ENCODE assay signal across 22 cellular contexts in the genomic region with DNA sequence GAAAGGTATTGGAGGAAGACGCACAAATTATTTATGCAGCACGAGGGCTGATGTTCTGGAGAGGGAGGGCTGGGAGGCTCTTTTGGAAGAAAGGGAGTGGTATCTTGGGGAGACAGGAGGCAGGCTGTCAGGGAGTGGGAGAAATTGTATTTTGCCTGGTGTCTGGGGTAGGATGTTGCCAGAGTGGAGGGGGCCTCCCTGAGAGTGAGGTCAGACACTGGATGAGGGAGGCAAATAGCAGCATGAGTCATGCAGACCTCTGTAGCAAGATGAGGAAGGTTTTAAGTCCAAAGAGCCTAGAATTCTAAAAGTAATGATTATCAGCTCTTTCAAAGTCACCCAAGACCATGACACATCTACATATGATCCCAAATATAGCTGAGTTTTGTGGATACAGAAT.
A peak's percentile ranks its signal among the peaks of the same experiment; 100 is the strongest.
DNase-seq lines count a peak whose midpoint lies in the region; ATAC-seq and TF ChIP-seq lines count a peak whose summit lies in the region.
"Had no signal": no experiment of that assay in that cellular context is flagged by ENCODE, and none has a peak within 500 bp of the region (broad histone marks: within the 10 kb centered on the region; RNA-seq: fewer than 3 reads in every experiment).

No MANE protein-coding gene starts in this region.

- H3K4me1 ChIP-seq in testis = no peaks in the 10 kb centered on the region
- H3K4me1 ChIP-seq: BLaER1 had no signal

- H3K9me3 ChIP-seq in testis = no peaks in the 10 kb centered on the region
- H3K9me3 ChIP-seq: BLaER1, ovary had no signal

- no peak overlapping the region for H3K4me3 Mint-ChIP-seq in activated naive CD8-positive, alpha-beta T cell treated with anti-CD3 and anti-CD28 coated beads for 36 hours
- H3K4me3 Mint-ChIP-seq: activated CD4-positive, alpha-beta memory T cell treated with anti-CD3 and anti-CD28 coated beads, Interleukin-2, amount 10 ng/mL, durations not matched to agents 7 days and 5 days; activated naive CD8-positive, alpha-beta T cell treated with anti-CD3 and anti-CD28 coated beads, Interleukin-2, amount 10 ng/mL, durations not matched to agents 7 days and 5 days had no signal

- WGBS in testis, 2 donors = 36 to 63% methylated on average over 2 of the region's 2 CpGs

- TF ChIP-seq CTCF in RWPE1 (conservative IDR thresholded peaks at IDR 0.05; ENCODE audit: low read depth) (no peak), fibroblast of villous mesenchyme (IDR thresholded peaks at IDR 0.05; ENCODE audit: insufficient read depth, low read depth, low read length) (no peak), testis (IDR thresholded peaks at IDR 0.05) (no peak)

- H3K9me3 Mint-ChIP-seq in activated naive CD8-positive, alpha-beta T cell treated with anti-CD3 and anti-CD28 coated beads for 36 hours = peaks cover 5% of the 10 kb centered on the region

- peak; percentile 72 for DNase-seq in ELR (ENCODE audit: low read depth)
- no peak for DNase-seq in RWPE1 (ENCODE audit: low spot score)
- DNase-seq in fibroblast of villous mesenchyme (ENCODE audit: low read depth) = peak; percentile 56
- DNase-seq in stromal cell of bone marrow (ENCODE audit: low read depth) = peak; percentile 19
- DNase-seq in testis = no peak
- DNase-seq in activated naive CD8-positive, alpha-beta T cell treated with anti-CD3 and anti-CD28 coated beads for 36 hours = no peak
- DNase-seq: activated CD4-positive, alpha-beta memory T cell treated with anti-CD3 and anti-CD28 coated beads, Interleukin-2, amount 10 ng/mL, durations not matched to agents 7 days and 5 days; activated naive CD8-positive, alpha-beta T cell treated with anti-CD3 and anti-CD28 coated beads, Interleukin-2, amount 10 ng/mL, durations not matched to agents 7 days and 5 days; activated T-cell treated with anti-CD3 and anti-CD28 coated beads, Interleukin-2, amount 50 U/mL, for 48 hours; GOT3; left ventricle myocardium superior; NCI-H1436; NCI-H2227 treated with DMSO at 0.1 percent for 48 hours; ovary; RPMI8226; stimulated activated CD4-positive, alpha-beta T cell treated with anti-CD3 and anti-CD28 coated beads, Interleukin-4, amount 100 ng/mL, for 1 hour; SW 1271 had no signal

- POLR2A ChIA-PET in RWPE1 (lab: Yijun Ruan, JAX; ENCODE audit: low non-redundant PET) = no interaction called here

- no peaks in the 10 kb centered on the region for H3K36me3 Mint-ChIP-seq in activated naive CD8-positive, alpha-beta T cell treated with anti-CD3 and anti-CD28 coated beads for 36 hours
- H3K36me3 Mint-ChIP-seq: activated naive CD8-positive, alpha-beta T cell treated with anti-CD3 and anti-CD28 coated beads, Interleukin-2, amount 10 ng/mL, durations not matched to agents 7 days and 5 days had no signal

- no peaks in the 10 kb centered on the region for H3K27me3 ChIP-seq in testis
- H3K27me3 ChIP-seq: BLaER1, ovary had no signal

- no peak for TF ChIP-seq POLR2A in testis (IDR thresholded peaks at IDR 0.05)

- no peak for ATAC-seq in HG02884 (IDR thresholded peaks at IDR 0.05; ENCODE audit: unreplicated experiment)
- ATAC-seq in esophagus mucosa = no peak
- ATAC-seq: left ventricle myocardium superior, sciatic nerve had no signal

- no peaks in the 10 kb centered on the region for H3K36me3 ChIP-seq in testis (ENCODE audit: low read depth, missing control alignments)
- H3K36me3 ChIP-seq: BLaER1, ovary had no signal

- no peaks in the 10 kb centered on the region for H3K27me3 Mint-ChIP-seq in activated naive CD8-positive, alpha-beta T cell treated with anti-CD3 and anti-CD28 coated beads for 36 hours
- H3K27me3 Mint-ChIP-seq: activated CD4-positive, alpha-beta memory T cell treated with anti-CD3 and anti-CD28 coated beads, Interleukin-2, amount 10 ng/mL, durations not matched to agents 7 days and 5 days; activated naive CD8-positive, alpha-beta T cell treated with anti-CD3 and anti-CD28 coated beads, Interleukin-2, amount 10 ng/mL, durations not matched to agents 7 days and 5 days had no signal

- H3K4me1 Mint-ChIP-seq in activated naive CD8-positive, alpha-beta T cell treated with anti-CD3 and anti-CD28 coated beads for 36 hours = no peaks in the 10 kb centered on the region
- H3K4me1 Mint-ChIP-seq: activated CD4-positive, alpha-beta memory T cell treated with anti-CD3 and anti-CD28 coated beads, Interleukin-2, amount 10 ng/mL, durations not matched to agents 7 days and 5 days; activated naive CD8-positive, alpha-beta T cell treated with anti-CD3 and anti-CD28 coated beads, Interleukin-2, amount 10 ng/mL, durations not matched to agents 7 days and 5 days had no signal

- H3K27ac Mint-ChIP-seq in activated naive CD8-positive, alpha-beta T cell treated with anti-CD3 and anti-CD28 coated beads for 36 hours = no peak overlapping the region
- H3K27ac Mint-ChIP-seq: activated CD4-positive, alpha-beta memory T cell treated with anti-CD3 and anti-CD28 coated beads, Interleukin-2, amount 10 ng/mL, durations not matched to agents 7 days and 5 days; activated naive CD8-positive, alpha-beta T cell treated with anti-CD3 and anti-CD28 coated beads, Interleukin-2, amount 10 ng/mL, durations not matched to agents 7 days and 5 days had no signal

- H3K27ac ChIP-seq in RWPE1 = peak overlapping the region; percentile 61; the same call in 1 of the 2 replicates
- H3K27ac ChIP-seq in testis = no peak overlapping the region
- H3K27ac ChIP-seq: BLaER1, ovary, VCaP had no signal

- no peak overlapping the region for H3K4me3 ChIP-seq in fibroblast of villous mesenchyme (ENCODE audit: low read depth, low read length)
- no peak overlapping the region for H3K4me3 ChIP-seq in testis
- H3K4me3 ChIP-seq: BLaER1, ovary had no signal

- CTCF ChIA-PET in RWPE1 (lab: Yijun Ruan, JAX) = no interaction called here

- intact Hi-C loops in testis (cut with DNase I; ENCODE audit: low total_unique reads) = no loop called here

Comparison
In these comparisons a context has a peak if more than half of its experiments do, and no peak if none do; other contexts are left out.
1. DNase-seq: peak in ELR (single experiment), fibroblast of villous mesenchyme (single experiment) and stromal cell of bone marrow (single experiment); none in RWPE1 (single experiment), testis (single experiment) and activated naive CD8-positive, alpha-beta T cell treated with anti-CD3 and anti-CD28 coated beads for 36 hours (single experiment).